26 cellular contexts compared by ENCODE assay signal in the genomic region with DNA sequence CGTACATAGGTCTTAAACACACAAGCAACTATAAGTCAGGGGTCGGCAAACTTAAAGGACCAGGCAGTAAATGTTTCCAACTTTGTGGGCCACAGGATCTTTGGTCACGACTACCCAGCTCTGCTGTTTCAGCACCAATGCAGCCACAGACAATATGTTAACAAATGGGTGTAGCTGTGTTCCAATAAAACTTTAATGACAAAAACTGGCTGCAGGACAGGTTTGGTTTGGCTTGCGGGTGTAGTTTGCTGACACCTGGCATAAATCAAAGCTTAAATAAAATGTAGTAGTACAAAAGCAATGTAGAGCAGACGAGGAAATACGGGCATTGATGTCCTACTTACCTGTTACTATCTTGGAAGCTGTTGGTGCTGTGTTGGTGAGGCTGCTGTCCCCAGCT.
"Had no signal": no experiment of that assay in that cellular context is flagged by ENCODE, and none has a peak within 500 bp of the region (broad histone marks: within the 10 kb centered on the region; RNA-seq: fewer than 3 reads in every experiment).

No MANE protein-coding gene starts in this region.

- H3K36me3 ChIP-seq: ovary, uterus had no signal

- DNase-seq: cortex of kidney; dorsolateral prefrontal cortex; effector memory CD4-positive, alpha-beta T cell; foreskin keratinocyte; head of caudate nucleus; kidney; left cardiac atrium; left ventricle myocardium superior; mesendoderm; naive thymus-derived CD8-positive, alpha-beta T cell; nucleus accumbens; ovary; stimulated activated CD4-positive, alpha-beta T cell treated with anti-CD3 and anti-CD28 coated beads, Interleukin-2, amount 100 ng/mL, for 48 hours; stimulated activated CD8-positive, alpha-beta memory T cell treated with anti-CD3 and anti-CD28 coated beads, Interleukin-4, amount 100 ng/mL, for 48 hours; tibial artery; uterus had no signal

- H3K4me1 Mint-ChIP-seq: neural crest cell; stimulated activated memory B cell treated with anti-CD40 and anti-IgM and Interleukin-4, amounts not matched to agents 10 μg/mL and 1 μg/mL and 100 μg/mL, for 72 hours had no signal

- H2AFZ ChIP-seq: hepatocyte had no signal

- FAIRE-seq: endometrium, kidney had no signal

- ATAC-seq: foreskin keratinocyte; left cardiac atrium; left ventricle myocardium superior; naive thymus-derived CD8-positive, alpha-beta T cell; stimulated activated memory B cell treated with anti-CD40 and anti-IgM and Interleukin-4, amounts not matched to agents 10 μg/mL and 1 μg/mL and 100 μg/mL, for 72 hours had no signal

- H3K27ac Mint-ChIP-seq: stimulated activated naive CD8-positive, alpha-beta T cell treated with anti-CD3 and anti-CD28 coated beads, Interleukin-15, Interleukin-2, amounts not matched to agents 100 ng/mL and 50 ng/mL, for 24 hours had no signal

- H3K4me3 Mint-ChIP-seq: neural crest cell; stimulated activated memory B cell treated with anti-CD40 and anti-IgM and Interleukin-4, amounts not matched to agents 10 μg/mL and 1 μg/mL and 100 μg/mL, for 72 hours; stimulated activated naive CD8-positive, alpha-beta T cell treated with anti-CD3 and anti-CD28 coated beads, Interleukin-15, Interleukin-2, amounts not matched to agents 100 ng/mL and 50 ng/mL, for 24 hours had no signal

- H3K27me3 ChIP-seq: dorsolateral prefrontal cortex, foreskin keratinocyte, hepatocyte, ovary, right atrium auricular region, tibial artery, upper lobe of left lung, uterus had no signal

- H3K4me3 ChIP-seq: dorsolateral prefrontal cortex, hepatocyte, lung, ovary, right atrium auricular region, smooth muscle cell, tibial artery, upper lobe of left lung, uterus had no signal

- H3K9me3 ChIP-seq: ovary, right atrium auricular region, tibial artery, upper lobe of left lung, uterus had no signal

- H3K9me3 Mint-ChIP-seq: naive thymus-derived CD8-positive, alpha-beta T cell; neural crest cell; stimulated activated memory B cell treated with anti-CD40 and anti-IgM and Interleukin-4, amounts not matched to agents 10 μg/mL and 1 μg/mL and 100 μg/mL, for 72 hours; stimulated activated naive CD8-positive, alpha-beta T cell treated with anti-CD3 and anti-CD28 coated beads, Interleukin-15, Interleukin-2, amounts not matched to agents 100 ng/mL and 50 ng/mL, for 24 hours had no signal

- H3K27ac ChIP-seq: dorsolateral prefrontal cortex, epithelial cell of prostate, foreskin keratinocyte, hepatocyte, ovary, right atrium auricular region, tibial artery, upper lobe of left lung, uterus had no signal

- H3K27me3 Mint-ChIP-seq: naive thymus-derived CD8-positive, alpha-beta T cell; stimulated activated memory B cell treated with anti-CD40 and anti-IgM and Interleukin-4, amounts not matched to agents 10 μg/mL and 1 μg/mL and 100 μg/mL, for 72 hours; stimulated activated naive CD8-positive, alpha-beta T cell treated with anti-CD3 and anti-CD28 coated beads, Interleukin-15, Interleukin-2, amounts not matched to agents 100 ng/mL and 50 ng/mL, for 24 hours had no signal

- H3K4me1 ChIP-seq: right atrium auricular region, tibial artery, upper lobe of left lung, uterus had no signal

- H3K4me2 ChIP-seq: hepatocyte, smooth muscle cell had no signal

- H3K79me2 ChIP-seq: hepatocyte had no signal
